Comparison of ENCODE assay signal across 2 cellular contexts in the genomic region with DNA sequence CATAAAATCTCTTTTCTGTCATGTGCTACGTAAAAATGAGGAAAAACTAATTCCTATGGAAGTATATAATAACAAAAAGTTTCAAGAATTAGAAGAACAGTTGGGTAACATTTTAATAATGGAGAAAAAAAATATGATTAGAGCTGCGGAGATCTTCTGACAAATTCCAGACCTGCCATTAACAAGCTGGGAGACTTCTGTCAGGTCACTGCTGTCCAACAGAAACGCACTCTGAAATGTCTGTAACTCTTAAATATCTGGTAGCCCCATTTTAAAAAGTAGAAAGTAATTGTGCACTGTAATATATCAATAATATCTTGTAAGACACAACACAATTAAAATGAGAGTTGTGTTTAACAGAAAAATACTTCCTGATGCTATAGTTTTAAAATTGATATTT.
TF ChIP-seq lines count a peak whose summit lies in the region.

No MANE protein-coding gene starts in this region.

TF ChIP-seq in HEK293, 187 proteins besides CTCF, POLR2A, EP300 and RAD21:
- TF ChIP-seq, protein P1, sequence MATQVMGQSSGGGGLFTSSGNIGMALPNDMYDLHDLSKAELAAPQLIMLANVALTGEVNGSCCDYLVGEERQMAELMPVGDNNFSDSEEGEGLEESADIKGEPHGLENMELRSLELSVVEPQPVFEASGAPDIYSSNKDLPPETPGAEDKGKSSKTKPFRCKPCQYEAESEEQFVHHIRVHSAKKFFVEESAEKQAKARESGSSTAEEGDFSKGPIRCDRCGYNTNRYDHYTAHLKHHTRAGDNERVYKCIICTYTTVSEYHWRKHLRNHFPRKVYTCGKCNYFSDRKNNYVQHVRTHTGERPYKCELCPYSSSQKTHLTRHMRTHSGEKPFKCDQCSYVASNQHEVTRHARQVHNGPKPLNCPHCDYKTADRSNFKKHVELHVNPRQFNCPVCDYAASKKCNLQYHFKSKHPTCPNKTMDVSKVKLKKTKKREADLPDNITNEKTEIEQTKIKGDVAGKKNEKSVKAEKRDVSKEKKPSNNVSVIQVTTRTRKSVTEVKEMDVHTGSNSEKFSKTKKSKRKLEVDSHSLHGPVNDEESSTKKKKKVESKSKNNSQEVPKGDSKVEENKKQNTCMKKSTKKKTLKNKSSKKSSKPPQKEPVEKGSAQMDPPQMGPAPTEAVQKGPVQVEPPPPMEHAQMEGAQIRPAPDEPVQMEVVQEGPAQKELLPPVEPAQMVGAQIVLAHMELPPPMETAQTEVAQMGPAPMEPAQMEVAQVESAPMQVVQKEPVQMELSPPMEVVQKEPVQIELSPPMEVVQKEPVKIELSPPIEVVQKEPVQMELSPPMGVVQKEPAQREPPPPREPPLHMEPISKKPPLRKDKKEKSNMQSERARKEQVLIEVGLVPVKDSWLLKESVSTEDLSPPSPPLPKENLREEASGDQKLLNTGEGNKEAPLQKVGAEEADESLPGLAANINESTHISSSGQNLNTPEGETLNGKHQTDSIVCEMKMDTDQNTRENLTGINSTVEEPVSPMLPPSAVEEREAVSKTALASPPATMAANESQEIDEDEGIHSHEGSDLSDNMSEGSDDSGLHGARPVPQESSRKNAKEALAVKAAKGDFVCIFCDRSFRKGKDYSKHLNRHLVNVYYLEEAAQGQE (tag by site-specific recombination; IDR thresholded peaks at IDR 0.05) = 0 out of 2 replicates have a peak, but pooled peaks have one; percentile 27
- TF ChIP-seq ZSCAN23 (tag by site-specific recombination; IDR thresholded peaks at IDR 0.05) = no peak

TF ChIP-seq in SK-N-SH treated with all-trans-retinoic acid at 6 μM for 48 hours, 23 proteins besides CTCF, POLR2A, EP300 and RAD21 (continued from another document):
- TF ChIP-seq, protein P2, sequence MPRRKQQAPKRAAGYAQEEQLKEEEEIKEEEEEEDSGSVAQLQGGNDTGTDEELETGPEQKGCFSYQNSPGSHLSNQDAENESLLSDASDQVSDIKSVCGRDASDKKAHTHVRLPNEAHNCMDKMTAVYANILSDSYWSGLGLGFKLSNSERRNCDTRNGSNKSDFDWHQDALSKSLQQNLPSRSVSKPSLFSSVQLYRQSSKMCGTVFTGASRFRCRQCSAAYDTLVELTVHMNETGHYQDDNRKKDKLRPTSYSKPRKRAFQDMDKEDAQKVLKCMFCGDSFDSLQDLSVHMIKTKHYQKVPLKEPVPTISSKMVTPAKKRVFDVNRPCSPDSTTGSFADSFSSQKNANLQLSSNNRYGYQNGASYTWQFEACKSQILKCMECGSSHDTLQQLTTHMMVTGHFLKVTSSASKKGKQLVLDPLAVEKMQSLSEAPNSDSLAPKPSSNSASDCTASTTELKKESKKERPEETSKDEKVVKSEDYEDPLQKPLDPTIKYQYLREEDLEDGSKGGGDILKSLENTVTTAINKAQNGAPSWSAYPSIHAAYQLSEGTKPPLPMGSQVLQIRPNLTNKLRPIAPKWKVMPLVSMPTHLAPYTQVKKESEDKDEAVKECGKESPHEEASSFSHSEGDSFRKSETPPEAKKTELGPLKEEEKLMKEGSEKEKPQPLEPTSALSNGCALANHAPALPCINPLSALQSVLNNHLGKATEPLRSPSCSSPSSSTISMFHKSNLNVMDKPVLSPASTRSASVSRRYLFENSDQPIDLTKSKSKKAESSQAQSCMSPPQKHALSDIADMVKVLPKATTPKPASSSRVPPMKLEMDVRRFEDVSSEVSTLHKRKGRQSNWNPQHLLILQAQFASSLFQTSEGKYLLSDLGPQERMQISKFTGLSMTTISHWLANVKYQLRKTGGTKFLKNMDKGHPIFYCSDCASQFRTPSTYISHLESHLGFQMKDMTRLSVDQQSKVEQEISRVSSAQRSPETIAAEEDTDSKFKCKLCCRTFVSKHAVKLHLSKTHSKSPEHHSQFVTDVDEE (CRISPR knock-in tag; IDR thresholded peaks at IDR 0.05) = peak; percentile 58; the same call in 1 of the 2 replicates
